ENCODE assay signal across 8 cellular contexts in genomic region chr2:88919087-88919738, GRCh38.
DNase-seq lines count a peak whose midpoint lies in the region; ATAC-seq and TF ChIP-seq lines count a peak whose summit lies in the region.

No MANE protein-coding gene starts in this region.

- no peaks in the 10 kb centered on the region for H3K79me2 ChIP-seq in DND-41 (ENCODE audit: insufficient read depth, low read length)

- H3K4me3 Mint-ChIP-seq in naive thymus-derived CD4-positive, alpha-beta T cell: peak overlapping the region in 3 of 10 donors; percentile 0 to 13 (median 6)
- H3K4me3 Mint-ChIP-seq in WTC11: no peak overlapping the region

- H3K36me3 ChIP-seq in DND-41 (ENCODE audit: insufficient read depth, low read length): no peaks in the 10 kb centered on the region
- H3K36me3 ChIP-seq in naive thymus-derived CD4-positive, alpha-beta T cell (ENCODE audit: control insufficient read depth in 2 of 3, insufficient read depth in 3 of 3, low read length in 3 of 3): no peaks in the 10 kb centered on the region

- TF ChIP-seq CTCF in DND-41 (IDR thresholded peaks at IDR 0.05; ENCODE audit: borderline replicate concordance, extremely low read depth, low read length, poor library complexity, severe bottlenecking): peak; percentile 62
- peak; percentile 76 for TF ChIP-seq CTCF in cardiac fibroblast (IDR thresholded peaks at IDR 0.05; ENCODE audit: low read depth, low read length)
- TF ChIP-seq CTCF in WTC11 (IDR thresholded peaks at IDR 0.05): no peak

- no peak overlapping the region for H2AFZ ChIP-seq in DND-41 (ENCODE audit: low read depth, low read length)

- POLR2A ChIA-PET in naive thymus-derived CD4-positive, alpha-beta T cell (lab: Charles Lee): no interaction called here
- POLR2A ChIA-PET in WTC11 (lab: Charles Lee): no interaction called here

- no peak for DNase-seq in DND-41
- DNase-seq in Kasumi-1 (lab: John Stamatoyannopoulos, UW): peak; percentile 40 to 62
- peak; percentile 37 to 57 for DNase-seq in cardiac fibroblast (ENCODE audit: low read depth in 2 of 2)
- peak in 4 of 9 donors; percentile 20 to 32 (median 22) for DNase-seq in naive thymus-derived CD4-positive, alpha-beta T cell
- DNase-seq in NCI-H1436 treated with DMSO at 0.1 percent for 48 hours (lab: John Stamatoyannopoulos, UW): no peak
- DNase-seq in WTC11 (ENCODE audit: low spot score): no peak
- no peak for DNase-seq in NCI-H1417 treated with DMSO at 0.1 percent for 48 hours (lab: John Stamatoyannopoulos, UW)

- CTCF ChIA-PET in naive thymus-derived CD4-positive, alpha-beta T cell (lab: Charles Lee): interaction anchor here (0.6 kb wide), 1 partner anchor 325 kb away, joined by 3 read pairs; no protein-coding TSS in a partner anchor
- CTCF ChIA-PET in WTC11 (lab: Charles Lee): interaction anchor here (0.7 to 1.6 kb wide), 7 partner anchors 9 to 48 kb away, joined by 3 to 8 read pairs (median 4); no protein-coding TSS in a partner anchor

- ATAC-seq in DND-41 (ENCODE audit: insufficient read depth, low read depth) (no peak), WTC11 (no peak), HG03571 (IDR thresholded peaks at IDR 0.05; ENCODE audit: unreplicated experiment) (no peak)
- peak; percentile 24 for ATAC-seq in naive thymus-derived CD4-positive, alpha-beta T cell

- intact Hi-C loops in naive thymus-derived CD4-positive, alpha-beta T cell (cut with micrococcal nuclease): loop anchor here (1.0 kb wide), 3 partner anchors 39 to 179 kb away; no protein-coding TSS in a partner anchor

- no peak overlapping the region for H3K4me2 ChIP-seq in DND-41 (ENCODE audit: insufficient read depth, low read length)

- peak overlapping the region in 1 of 9 donors; percentile 38 for H3K27ac Mint-ChIP-seq in naive thymus-derived CD4-positive, alpha-beta T cell
- H3K27ac Mint-ChIP-seq in WTC11: no peak overlapping the region

- no peak overlapping the region for H3K4me3 ChIP-seq in DND-41 (ENCODE audit: low read depth in 1 of 2, low read length in 2 of 2)
- H3K4me3 ChIP-seq in cardiac fibroblast (replicated peaks in 1 of 2; ENCODE audit: low read depth in 2 of 2, low read length in 2 of 2): no peak overlapping the region
- H3K4me3 ChIP-seq in naive thymus-derived CD4-positive, alpha-beta T cell (ENCODE audit: low read length): no peak overlapping the region

- H3K27me3 Mint-ChIP-seq in naive thymus-derived CD4-positive, alpha-beta T cell: peaks cover 7 to 26% (median 11%) of the 10 kb centered on the region in 5 donors
- no peaks in the 10 kb centered on the region; the same call in 1 of the 2 replicates for H3K27me3 Mint-ChIP-seq in WTC11 (ENCODE audit: low read depth)

- H3K27me3 ChIP-seq in DND-41 (ENCODE audit: insufficient read depth, low read length, poor library complexity): no peaks in the 10 kb centered on the region
- no peaks in the 10 kb centered on the region for H3K27me3 ChIP-seq in naive thymus-derived CD4-positive, alpha-beta T cell (ENCODE audit: control insufficient read depth in 2 of 2, insufficient read depth in 2 of 2, low read length in 2 of 2)

- no peaks in the 10 kb centered on the region for H4K20me1 ChIP-seq in DND-41 (ENCODE audit: insufficient read depth, low read length)

- H3K9me3 Mint-ChIP-seq in naive thymus-derived CD4-positive, alpha-beta T cell: peaks cover 0 to 2% (median 0%) of the 10 kb centered on the region in 11 donors
- peaks cover 24% of the 10 kb centered on the region for H3K9me3 Mint-ChIP-seq in WTC11

- no peaks in the 10 kb centered on the region for H3K4me1 ChIP-seq in DND-41 (ENCODE audit: insufficient read depth, low read length)
- no peaks in the 10 kb centered on the region for H3K4me1 ChIP-seq in naive thymus-derived CD4-positive, alpha-beta T cell (ENCODE audit: control insufficient read depth in 2 of 2, insufficient read depth in 2 of 2, low read length in 2 of 2)

- H3K36me3 Mint-ChIP-seq in naive thymus-derived CD4-positive, alpha-beta T cell: no peaks in the 10 kb centered on the region
- no peaks in the 10 kb centered on the region for H3K36me3 Mint-ChIP-seq in WTC11

- no peaks in the 10 kb centered on the region for H3K9me3 ChIP-seq in DND-41 (ENCODE audit: insufficient read depth, low read length, severe bottlenecking)
- H3K9me3 ChIP-seq in naive thymus-derived CD4-positive, alpha-beta T cell (ENCODE audit: control insufficient read depth in 2 of 3, low read length in 3 of 3): no peaks in the 10 kb centered on the region

- no peak overlapping the region for H3K27ac ChIP-seq in DND-41 (ENCODE audit: low read length)
- no peak overlapping the region for H3K27ac ChIP-seq in naive thymus-derived CD4-positive, alpha-beta T cell (ENCODE audit: low read depth, low read length)

- peaks cover 0 to 5% (median 0%) of the 10 kb centered on the region in 7 donors for H3K4me1 Mint-ChIP-seq in naive thymus-derived CD4-positive, alpha-beta T cell
- H3K4me1 Mint-ChIP-seq in WTC11: no peaks in the 10 kb centered on the region

- no peak overlapping the region for H3K9ac ChIP-seq in DND-41 (ENCODE audit: low read depth, low read length)

TF ChIP-seq in WTC11, 78 proteins besides CTCF, POLR2A, EP300 and RAD21:
- no peak for TF ChIP-seq SMAD3 (CRISPR knock-in tag; IDR thresholded peaks at IDR 0.05; ENCODE audit: borderline replicate concordance)
- TF ChIP-seq CREB1 (CRISPR knock-in tag; IDR thresholded peaks at IDR 0.05): no peak
- TF ChIP-seq SP1 (CRISPR knock-in tag; conservative IDR thresholded peaks at IDR 0.05): no peak
- no peak for TF ChIP-seq RORB (CRISPR knock-in tag; IDR thresholded peaks at IDR 0.05)
- TF ChIP-seq NR2C2 (CRISPR knock-in tag; IDR thresholded peaks at IDR 0.05): no peak
- no peak for TF ChIP-seq GABPB1 (CRISPR knock-in tag; IDR thresholded peaks at IDR 0.05)
- TF ChIP-seq FOXK1 (CRISPR knock-in tag; IDR thresholded peaks at IDR 0.05): no peak
- TF ChIP-seq CREM (CRISPR knock-in tag; IDR thresholded peaks at IDR 0.05): no peak
- TF ChIP-seq NFYB (CRISPR knock-in tag; conservative IDR thresholded peaks at IDR 0.05; ENCODE audit: low read depth): no peak
- TF ChIP-seq GTF2I (CRISPR knock-in tag; conservative IDR thresholded peaks at IDR 0.05): no peak
- no peak for TF ChIP-seq CDX4 (CRISPR knock-in tag; IDR thresholded peaks at IDR 0.05; ENCODE audit: borderline replicate concordance)
- TF ChIP-seq ZNF138 (CRISPR knock-in tag; conservative IDR thresholded peaks at IDR 0.05): no peak

Comparison
In these comparisons a context has a peak if more than half of its experiments do, and no peak if none do; other contexts are left out.
1. DNase-seq: peak in Kasumi-1 (2 of 2) and cardiac fibroblast (2 of 2); none in DND-41 (single experiment), NCI-H1436 treated with DMSO at 0.1 percent for 48 hours (single experiment), WTC11 (single experiment) and NCI-H1417 treated with DMSO at 0.1 percent for 48 hours (single experiment).